ENCODE assay signal across 8 cellular contexts in the genomic region with DNA sequence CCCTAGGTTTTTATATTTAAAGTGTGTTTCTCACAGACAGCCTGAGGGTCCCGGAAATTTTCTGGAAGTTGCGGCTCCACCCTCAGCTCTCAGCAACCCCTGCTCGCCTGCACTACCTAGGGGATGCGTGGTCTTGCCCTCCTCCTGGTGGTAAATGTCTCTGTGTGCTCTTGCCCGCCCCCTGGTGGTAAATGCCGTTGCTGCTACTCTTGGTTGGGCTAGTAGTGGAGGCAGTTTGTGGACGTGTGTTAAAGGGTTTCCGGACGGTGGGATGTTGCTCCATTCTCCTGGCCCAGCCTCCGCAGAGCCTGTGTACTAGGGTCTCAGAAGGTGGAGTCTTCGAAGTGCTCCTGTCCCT. TPM values are rescaled to one million over a fixed set of nuclear protein-coding genes. Genes with fewer than 3 reads are reported as not detected.
DNase-seq lines count a peak whose midpoint lies in the region; ATAC-seq and TF ChIP-seq lines count a peak whose summit lies in the region.

No MANE protein-coding gene starts in this region.

- DNase-seq in M059J (ENCODE audit: low read depth) (peak; percentile 76), Right ventricle myocardium inferior (ENCODE audit: missing footprints) (peak; percentile 86), posterior cingulate gyrus (peak in 9 of 10 donors; percentile 46 to 92 (median 71)), ureter (ENCODE audit: low spot score) (peak; percentile 82)
- DNase-seq in activated naive CD4-positive, alpha-beta T cell treated with anti-CD3 and anti-CD28 coated beads, Interleukin-2, amount 50 U/mL, for 16 hours, result peak; percentile 85

- intact Hi-C loops in Right ventricle myocardium inferior (cut with DNase I), result loop anchor here (1.0 to 2.0 kb wide), 2 partner anchors 13 to 90 kb away; no protein-coding TSS in a partner anchor
- intact Hi-C loops in posterior cingulate gyrus (cut with DNase I), result loop anchor here (1.0 kb wide), 1 partner anchor 13 kb away; no protein-coding TSS in a partner anchor

- no peaks in the 10 kb centered on the region for H3K36me3 ChIP-seq in BLaER1 treated with 17β-estradiol and CSF1 and Interleukin-3, amounts not matched to agents 10 nM and 100 nM

- H3K9me3 ChIP-seq in BLaER1 treated with 17β-estradiol and CSF1 and Interleukin-3, amounts not matched to agents 10 nM and 100 nM (replicated peaks in 1 of 11), result no peaks in the 10 kb centered on the region

- peak; percentile 56 for ATAC-seq in GM19463 (IDR thresholded peaks at IDR 0.05; ENCODE audit: unreplicated experiment)
- peak; percentile 89 for ATAC-seq in SK-N-SH treated with all-trans-retinoic acid at 6 μM for 48 hours
- ATAC-seq in Right ventricle myocardium inferior, result peak; percentile 93

- no peaks in the 10 kb centered on the region; a peak in 1 of 22 replicates for H4K20me1 ChIP-seq in BLaER1 treated with 17β-estradiol and CSF1 and Interleukin-3, amounts not matched to agents 10 nM and 100 nM

- H3K27ac ChIP-seq in BLaER1 treated with 17β-estradiol and CSF1 and Interleukin-3, amounts not matched to agents 10 nM and 100 nM, result peak overlapping the region in 8 of 11 experiments; percentile 18 to 51 (median 42); a peak in 10 of 22 replicates

- H3K4me3 ChIP-seq in BLaER1 treated with 17β-estradiol and CSF1 and Interleukin-3, amounts not matched to agents 10 nM and 100 nM, result peak overlapping the region in 2 of 10 experiments; percentile 20 to 41; a peak in 4 of 20 replicates

- peak overlapping the region; percentile 72 to 94 (median 82) for H3K4me2 ChIP-seq in BLaER1 treated with 17β-estradiol and CSF1 and Interleukin-3, amounts not matched to agents 10 nM and 100 nM

- H3K27me3 ChIP-seq in BLaER1 treated with 17β-estradiol and CSF1 and Interleukin-3, amounts not matched to agents 10 nM and 100 nM, result no peaks in the 10 kb centered on the region

- peaks cover 29 to 45% (median 38%) of the 10 kb centered on the region in 10 experiments for H3K4me1 ChIP-seq in BLaER1 treated with 17β-estradiol and CSF1 and Interleukin-3, amounts not matched to agents 10 nM and 100 nM

- H3K9ac ChIP-seq in BLaER1 treated with 17β-estradiol and CSF1 and Interleukin-3, amounts not matched to agents 10 nM and 100 nM, result peak overlapping the region in 7 of 11 experiments; percentile 6 to 58 (median 36); a peak in 6 of 22 replicates

TF ChIP-seq in SK-N-SH treated with all-trans-retinoic acid at 6 μM for 48 hours, 23 proteins besides CTCF, POLR2A, EP300 and RAD21:
- TF ChIP-seq GLIS3 (CRISPR knock-in tag; IDR thresholded peaks at IDR 0.05) (no peak), ISL1 (CRISPR knock-in tag; IDR thresholded peaks at IDR 0.05) (no peak), CSDC2 (CRISPR knock-in tag; IDR thresholded peaks at IDR 0.05) (no peak), ZNF8 (CRISPR knock-in tag; IDR thresholded peaks at IDR 0.05) (no peak), ZC3H10 (CRISPR knock-in tag; IDR thresholded peaks at IDR 0.05) (no peak), ARNTL (CRISPR knock-in tag; IDR thresholded peaks at IDR 0.05; ENCODE audit: borderline replicate concordance, low read depth) (no peak), ZNF565 (CRISPR knock-in tag; conservative IDR thresholded peaks at IDR 0.05; ENCODE audit: low read depth) (no peak), ZFP30 (CRISPR knock-in tag; IDR thresholded peaks at IDR 0.05) (no peak), OSR1 (CRISPR knock-in tag; IDR thresholded peaks at IDR 0.05) (no peak), ZFP3 (CRISPR knock-in tag; IDR thresholded peaks at IDR 0.05) (no peak), TOX (CRISPR knock-in tag; IDR thresholded peaks at IDR 0.05; ENCODE audit: borderline replicate concordance) (no peak), SNAI2 (CRISPR knock-in tag; IDR thresholded peaks at IDR 0.05) (no peak), TCF4 (CRISPR knock-in tag; IDR thresholded peaks at IDR 0.05; ENCODE audit: borderline replicate concordance) (no peak), BACH2 (CRISPR knock-in tag; IDR thresholded peaks at IDR 0.05; ENCODE audit: borderline replicate concordance) (no peak)
- TF ChIP-seq, protein P1, sequence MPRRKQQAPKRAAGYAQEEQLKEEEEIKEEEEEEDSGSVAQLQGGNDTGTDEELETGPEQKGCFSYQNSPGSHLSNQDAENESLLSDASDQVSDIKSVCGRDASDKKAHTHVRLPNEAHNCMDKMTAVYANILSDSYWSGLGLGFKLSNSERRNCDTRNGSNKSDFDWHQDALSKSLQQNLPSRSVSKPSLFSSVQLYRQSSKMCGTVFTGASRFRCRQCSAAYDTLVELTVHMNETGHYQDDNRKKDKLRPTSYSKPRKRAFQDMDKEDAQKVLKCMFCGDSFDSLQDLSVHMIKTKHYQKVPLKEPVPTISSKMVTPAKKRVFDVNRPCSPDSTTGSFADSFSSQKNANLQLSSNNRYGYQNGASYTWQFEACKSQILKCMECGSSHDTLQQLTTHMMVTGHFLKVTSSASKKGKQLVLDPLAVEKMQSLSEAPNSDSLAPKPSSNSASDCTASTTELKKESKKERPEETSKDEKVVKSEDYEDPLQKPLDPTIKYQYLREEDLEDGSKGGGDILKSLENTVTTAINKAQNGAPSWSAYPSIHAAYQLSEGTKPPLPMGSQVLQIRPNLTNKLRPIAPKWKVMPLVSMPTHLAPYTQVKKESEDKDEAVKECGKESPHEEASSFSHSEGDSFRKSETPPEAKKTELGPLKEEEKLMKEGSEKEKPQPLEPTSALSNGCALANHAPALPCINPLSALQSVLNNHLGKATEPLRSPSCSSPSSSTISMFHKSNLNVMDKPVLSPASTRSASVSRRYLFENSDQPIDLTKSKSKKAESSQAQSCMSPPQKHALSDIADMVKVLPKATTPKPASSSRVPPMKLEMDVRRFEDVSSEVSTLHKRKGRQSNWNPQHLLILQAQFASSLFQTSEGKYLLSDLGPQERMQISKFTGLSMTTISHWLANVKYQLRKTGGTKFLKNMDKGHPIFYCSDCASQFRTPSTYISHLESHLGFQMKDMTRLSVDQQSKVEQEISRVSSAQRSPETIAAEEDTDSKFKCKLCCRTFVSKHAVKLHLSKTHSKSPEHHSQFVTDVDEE (CRISPR knock-in tag; IDR thresholded peaks at IDR 0.05), result no peak
- TF ChIP-seq, protein P2, sequence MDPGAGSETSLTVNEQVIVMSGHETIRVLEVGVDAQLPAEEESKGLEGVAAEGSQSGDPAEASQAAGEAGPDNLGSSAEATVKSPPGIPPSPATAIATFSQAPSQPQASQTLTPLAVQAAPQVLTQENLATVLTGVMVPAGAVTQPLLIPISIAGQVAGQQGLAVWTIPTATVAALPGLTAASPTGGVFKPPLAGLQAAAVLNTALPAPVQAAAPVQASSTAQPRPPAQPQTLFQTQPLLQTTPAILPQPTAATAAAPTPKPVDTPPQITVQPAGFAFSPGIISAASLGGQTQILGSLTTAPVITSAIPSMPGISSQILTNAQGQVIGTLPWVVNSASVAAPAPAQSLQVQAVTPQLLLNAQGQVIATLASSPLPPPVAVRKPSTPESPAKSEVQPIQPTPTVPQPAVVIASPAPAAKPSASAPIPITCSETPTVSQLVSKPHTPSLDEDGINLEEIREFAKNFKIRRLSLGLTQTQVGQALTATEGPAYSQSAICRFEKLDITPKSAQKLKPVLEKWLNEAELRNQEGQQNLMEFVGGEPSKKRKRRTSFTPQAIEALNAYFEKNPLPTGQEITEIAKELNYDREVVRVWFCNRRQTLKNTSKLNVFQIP (CRISPR knock-in tag; IDR thresholded peaks at IDR 0.05; ENCODE audit: borderline replicate concordance, low read depth), result no peak
- TF ChIP-seq, protein P3, sequence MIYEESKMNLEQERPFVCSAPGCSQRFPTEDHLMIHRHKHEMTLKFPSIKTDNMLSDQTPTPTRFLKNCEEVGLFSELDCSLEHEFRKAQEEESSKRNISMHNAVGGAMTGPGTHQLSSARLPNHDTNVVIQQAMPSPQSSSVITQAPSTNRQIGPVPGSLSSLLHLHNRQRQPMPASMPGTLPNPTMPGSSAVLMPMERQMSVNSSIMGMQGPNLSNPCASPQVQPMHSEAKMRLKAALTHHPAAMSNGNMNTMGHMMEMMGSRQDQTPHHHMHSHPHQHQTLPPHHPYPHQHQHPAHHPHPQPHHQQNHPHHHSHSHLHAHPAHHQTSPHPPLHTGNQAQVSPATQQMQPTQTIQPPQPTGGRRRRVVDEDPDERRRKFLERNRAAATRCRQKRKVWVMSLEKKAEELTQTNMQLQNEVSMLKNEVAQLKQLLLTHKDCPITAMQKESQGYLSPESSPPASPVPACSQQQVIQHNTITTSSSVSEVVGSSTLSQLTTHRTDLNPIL (CRISPR knock-in tag; IDR thresholded peaks at IDR 0.05; ENCODE audit: low read depth), result no peak
- TF ChIP-seq, protein P4, sequence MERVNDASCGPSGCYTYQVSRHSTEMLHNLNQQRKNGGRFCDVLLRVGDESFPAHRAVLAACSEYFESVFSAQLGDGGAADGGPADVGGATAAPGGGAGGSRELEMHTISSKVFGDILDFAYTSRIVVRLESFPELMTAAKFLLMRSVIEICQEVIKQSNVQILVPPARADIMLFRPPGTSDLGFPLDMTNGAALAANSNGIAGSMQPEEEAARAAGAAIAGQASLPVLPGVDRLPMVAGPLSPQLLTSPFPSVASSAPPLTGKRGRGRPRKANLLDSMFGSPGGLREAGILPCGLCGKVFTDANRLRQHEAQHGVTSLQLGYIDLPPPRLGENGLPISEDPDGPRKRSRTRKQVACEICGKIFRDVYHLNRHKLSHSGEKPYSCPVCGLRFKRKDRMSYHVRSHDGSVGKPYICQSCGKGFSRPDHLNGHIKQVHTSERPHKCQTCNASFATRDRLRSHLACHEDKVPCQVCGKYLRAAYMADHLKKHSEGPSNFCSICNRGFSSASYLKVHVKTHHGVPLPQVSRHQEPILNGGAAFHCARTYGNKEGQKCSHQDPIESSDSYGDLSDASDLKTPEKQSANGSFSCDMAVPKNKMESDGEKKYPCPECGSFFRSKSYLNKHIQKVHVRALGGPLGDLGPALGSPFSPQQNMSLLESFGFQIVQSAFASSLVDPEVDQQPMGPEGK (CRISPR knock-in tag; IDR thresholded peaks at IDR 0.05; ENCODE audit: borderline replicate concordance), result no peak

RNA-seq across cellular contexts. Expression of a gene that starts 27.4 kb away (rescaled TPM):
- total RNA-seq in M059J (2014; rRNA removed; shearing (Covaris generic)), result 12.5 and 19.9 TPM in 2 replicates
- total RNA-seq in Right ventricle myocardium inferior, result 31.2 TPM
- 15.0 TPM for total RNA-seq in ureter

RNA-seq across cellular contexts. Expression of a gene that starts 29.8 kb away (rescaled TPM):
- 24.5 and 74.6 TPM in 2 replicates for total RNA-seq in M059J (2014; rRNA removed; shearing (Covaris generic))
- 22.3 TPM for total RNA-seq in Right ventricle myocardium inferior
- total RNA-seq in ureter, result 102 TPM

RNA-seq across cellular contexts. Expression of a gene that starts 38.5 kb away (rescaled TPM):
- total RNA-seq in M059J (2014; rRNA removed; shearing (Covaris generic)), result 120 and 189 TPM in 2 replicates
- total RNA-seq in Right ventricle myocardium inferior (15.9 TPM), ureter (30.9 TPM)
